In the genomic region with DNA sequence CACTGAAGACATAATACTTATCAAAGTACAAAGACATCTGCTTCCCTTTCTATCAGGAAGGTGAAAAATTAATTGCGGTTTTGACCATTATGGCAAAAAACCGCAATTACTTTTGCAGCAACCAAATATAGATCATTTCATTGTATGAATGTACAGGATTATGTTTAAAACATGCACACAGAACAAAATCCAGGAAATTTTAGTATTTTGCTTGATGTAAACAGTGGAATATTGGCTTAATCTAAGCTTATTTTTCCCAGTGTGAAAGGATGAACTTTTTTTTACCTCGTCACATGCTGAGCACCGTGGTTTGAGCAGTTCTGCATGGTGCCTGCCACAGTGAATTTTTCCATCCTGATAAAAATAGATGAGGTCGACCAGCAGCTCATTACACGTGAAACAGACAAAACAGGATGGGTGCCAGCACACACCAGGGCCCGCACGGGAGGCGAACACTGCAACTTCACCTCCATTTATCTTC, we compare ENCODE assay signal across 13 cellular contexts.
A peak's percentile ranks its signal among the peaks of the same experiment; 100 is the strongest.
DNase-seq lines count a peak whose midpoint lies in the region; ATAC-seq, FAIRE-seq and TF ChIP-seq lines count a peak whose summit lies in the region.
"Had no signal": no experiment of that assay in that cellular context is flagged by ENCODE, and none has a peak within 500 bp of the region (broad histone marks: within the 10 kb centered on the region; RNA-seq: fewer than 3 reads in every experiment).

No MANE protein-coding gene starts in this region.

- TF ChIP-seq POLR2A in NB4 (IDR thresholded peaks at IDR 0.05; ENCODE audit: extremely low read depth, insufficient read length) (no peak), transverse colon (IDR thresholded peaks at IDR 0.05) (no peak)

- no peak overlapping the region for H3K4me3 ChIP-seq in right atrium auricular region
- H3K4me3 ChIP-seq in NB4 (ENCODE audit: low read depth, low read length): peak overlapping the region; percentile 30
- no peak overlapping the region for H3K4me3 ChIP-seq in transverse colon
- no peak overlapping the region for H3K4me3 ChIP-seq in kidney (ENCODE audit: low read length in 2 of 2)

- no peaks in the 10 kb centered on the region for H3K9me3 ChIP-seq in right atrium auricular region
- no peaks in the 10 kb centered on the region for H3K9me3 ChIP-seq in transverse colon
- H3K9me3 ChIP-seq in kidney (ENCODE audit: control insufficient read depth in 1 of 2, low read length in 2 of 2): no peaks in the 10 kb centered on the region

- DNase-seq in Right ventricle myocardium superior (peak; percentile 48), right atrium auricular region (ENCODE audit: low spot score) (no peak), NB4 (ENCODE audit: low read depth) (peak; percentile 46), dermis microvascular lymphatic vessel endothelial cell (ENCODE audit: low read depth in 2 of 2) (peak; percentile 65 to 89), transverse colon (peak; percentile 21), AG08395 (ENCODE audit: low spot score) (no peak), HuH-7 (ENCODE audit: low spot score) (no peak), kidney (no peak)
- DNase-seq: activated T-cell treated with anti-CD3 and anti-CD28 coated beads, Interleukin-2, amount 50 U/mL, for 24 hours; NCI-H446 treated with DMSO at 0.1 percent for 48 hours; substantia nigra; T-helper 17 cell had no signal

- ATAC-seq in Right ventricle myocardium superior (ENCODE audit: poor library complexity): peak; percentile 78

- H3K36me3 ChIP-seq in right atrium auricular region: peaks cover 33% of the 10 kb centered on the region
- H3K36me3 ChIP-seq in transverse colon: peaks cover 0 to 6% (median 0%) of the 10 kb centered on the region in 4 donors
- H3K36me3 ChIP-seq in kidney (ENCODE audit: control insufficient read depth in 1 of 2, insufficient read depth in 2 of 2, low read length in 2 of 2): peaks cover 14 to 32% of the 10 kb centered on the region in 2 donors

- FAIRE-seq in kidney (lab: Jason Lieb, UNC): no peak
- FAIRE-seq: colon had no signal

- no peak overlapping the region for H3K9ac ChIP-seq in kidney (ENCODE audit: low read length in 2 of 2)

- intact Hi-C loops in Right ventricle myocardium superior (cut with DNase I): no loop called here
- intact Hi-C loops in transverse colon (cut with DNase I; ENCODE audit: low total_unique reads): no loop called here
- intact Hi-C loops in kidney (cut with DNase I): no loop called here

- in situ Hi-C loops in transverse colon (cut with MboI; ENCODE audit: low pct_ligation_motif_present in 1 of 4, low pct_unique_long_range_greater_than_20kb in 1 of 4, low sequenced_read_pairs in 3 of 4): no loop called here

- H3K27ac ChIP-seq in right atrium auricular region: no peak overlapping the region
- peak overlapping the region in 1 of 4 donors; percentile 46 for H3K27ac ChIP-seq in transverse colon
- no peak overlapping the region for H3K27ac ChIP-seq in kidney (ENCODE audit: low read depth in 2 of 2, low read length in 2 of 2)

- TF ChIP-seq CTCF in right atrium auricular region (IDR thresholded peaks at IDR 0.05): no peak
- TF ChIP-seq CTCF in NB4 (IDR thresholded peaks at IDR 0.05; ENCODE audit: low read depth, low read length): no peak
- no peak for TF ChIP-seq CTCF in transverse colon (IDR thresholded peaks at IDR 0.05)
- no peak for TF ChIP-seq CTCF in kidney (IDR thresholded peaks at IDR 0.05; ENCODE audit: borderline replicate concordance, extremely low read depth, insufficient read depth)

- 44 to 47% methylated on average over 5 to 9 of the region's 9 CpGs for WGBS in transverse colon (ENCODE audit: low coverage in 1 of 2), 2 donors

- TF ChIP-seq EP300 in transverse colon (IDR thresholded peaks at IDR 0.05; ENCODE audit: low read depth): no peak

- H3K4me1 ChIP-seq in right atrium auricular region (peaks cover 0 to 19% of the 10 kb centered on the region in 2 donors), transverse colon (peaks cover 0 to 16% (median 4%) of the 10 kb centered on the region in 4 donors), kidney (ENCODE audit: control insufficient read depth in 1 of 2, insufficient read depth in 1 of 2, low read depth in 1 of 2, low read length in 2 of 2) (peaks cover 3 to 15% of the 10 kb centered on the region in 2 donors)

- no peaks in the 10 kb centered on the region for H3K27me3 ChIP-seq in right atrium auricular region
- no peaks in the 10 kb centered on the region for H3K27me3 ChIP-seq in transverse colon

Comparison
In these comparisons a context has a peak if more than half of its experiments do, and no peak if none do; other contexts are left out.
1. DNase-seq: peak in Right ventricle myocardium superior (single experiment), NB4 (single experiment), dermis microvascular lymphatic vessel endothelial cell (2 of 2) and transverse colon (single experiment); none in right atrium auricular region (single experiment), AG08395 (single experiment), HuH-7 (single experiment) and kidney (single experiment).